ENCODE assay signal across 9 cellular contexts in genomic region chr9:131744171-131744714, GRCh38. TPM values are rescaled to one million over a fixed set of nuclear protein-coding genes. Genes with fewer than 3 reads are reported as not detected.
DNase-seq lines count a peak whose midpoint lies in the region; ATAC-seq and TF ChIP-seq lines count a peak whose summit lies in the region.
"Had no signal": no experiment of that assay in that cellular context is flagged by ENCODE, and none has a peak within 500 bp of the region (broad histone marks: within the 10 kb centered on the region; RNA-seq: fewer than 3 reads in every experiment).

No MANE protein-coding gene starts in this region.

- no peak for TF ChIP-seq CTCF in GM20000 (IDR thresholded peaks at IDR 0.05; ENCODE audit: extremely low read depth, missing control alignments)

- H4K20me1 ChIP-seq in BLaER1 treated with 17β-estradiol and CSF1 and Interleukin-3, amounts not matched to agents 10 nM and 100 nM: peaks cover 0 to under 1% (median 0%) of the 10 kb centered on the region in 11 experiments; a peak in 2 of 22 replicates

- H3K27me3 ChIP-seq in BLaER1 treated with 17β-estradiol and CSF1 and Interleukin-3, amounts not matched to agents 10 nM and 100 nM: no peaks in the 10 kb centered on the region
- no peaks in the 10 kb centered on the region for H3K27me3 ChIP-seq in layer of hippocampus (ENCODE audit: control insufficient read depth, insufficient read depth, low read length)

- H3K27me3 Mint-ChIP-seq in IgD-negative memory B cell: no peaks in the 10 kb centered on the region
- H3K27me3 Mint-ChIP-seq in activated T-helper 1 cell treated with anti-CD3 and anti-CD28 coated beads, Interleukin-12 subunit alpha, Interleukin-12 subunit beta, Interleukin-2, Interleukin-4 antibody, amounts not matched to agents 30 ng/mL and 10 ng/mL and 1 ng/mL, durations not matched to agents 14 hours and 24 hours and 36 hours (ENCODE audit: insufficient read depth): peaks cover 3% of the 10 kb centered on the region

- H3K27ac Mint-ChIP-seq in IgD-negative memory B cell: peak overlapping the region; percentile 38 to 91 (median 73)
- peak overlapping the region; percentile 74 for H3K27ac Mint-ChIP-seq in activated T-helper 1 cell treated with anti-CD3 and anti-CD28 coated beads, Interleukin-12 subunit alpha, Interleukin-12 subunit beta, Interleukin-2, Interleukin-4 antibody, amounts not matched to agents 30 ng/mL and 10 ng/mL and 1 ng/mL, durations not matched to agents 14 hours and 24 hours and 36 hours

- no peaks in the 10 kb centered on the region for H3K9me3 Mint-ChIP-seq in IgD-negative memory B cell
- no peaks in the 10 kb centered on the region for H3K9me3 Mint-ChIP-seq in activated T-helper 1 cell treated with anti-CD3 and anti-CD28 coated beads, Interleukin-12 subunit alpha, Interleukin-12 subunit beta, Interleukin-2, Interleukin-4 antibody, amounts not matched to agents 30 ng/mL and 10 ng/mL and 1 ng/mL, durations not matched to agents 14 hours and 24 hours and 36 hours

- intact Hi-C loops in activated T-helper 1 cell treated with anti-CD3 and anti-CD28 coated beads, Interleukin-12 subunit alpha, Interleukin-12 subunit beta, Interleukin-2, Interleukin-4 antibody, amounts not matched to agents 30 ng/mL and 10 ng/mL and 1 ng/mL, durations not matched to agents 14 hours and 24 hours and 36 hours (cut with micrococcal nuclease): loop anchor here (10.0 kb wide), 1 partner anchor 619 kb away; the partner anchor contains the start of gene NUP214

- H3K4me3 ChIP-seq in BLaER1 treated with 17β-estradiol and CSF1 and Interleukin-3, amounts not matched to agents 10 nM and 100 nM: no peak overlapping the region

- peak overlapping the region in 3 of 11 experiments; percentile 13 to 36 (median 25); a peak in 6 of 22 replicates for H3K9ac ChIP-seq in BLaER1 treated with 17β-estradiol and CSF1 and Interleukin-3, amounts not matched to agents 10 nM and 100 nM

- DNase-seq in activated T-helper 1 cell treated with anti-CD3 and anti-CD28 coated beads, Interleukin-12 subunit alpha, Interleukin-12 subunit beta, Interleukin-2, Interleukin-4 antibody, amounts not matched to agents 30 ng/mL and 10 ng/mL and 1 ng/mL, durations not matched to agents 14 hours and 24 hours and 36 hours (ENCODE audit: low spot score): no peak
- DNase-seq in T-helper 9 cell (no peak), GM20000 (ENCODE audit: low spot score) (no peak)

- no peak for ATAC-seq in GM18858 (IDR thresholded peaks at IDR 0.05; ENCODE audit: unreplicated experiment)
- no peak for ATAC-seq in GM21515 (IDR thresholded peaks at IDR 0.05; ENCODE audit: unreplicated experiment)
- ATAC-seq: HCT116 had no signal

- peak overlapping the region in 7 of 11 experiments; percentile 1 to 72 (median 54); a peak in 11 of 22 replicates for H3K27ac ChIP-seq in BLaER1 treated with 17β-estradiol and CSF1 and Interleukin-3, amounts not matched to agents 10 nM and 100 nM
- peak overlapping the region; percentile 13 for H3K27ac ChIP-seq in layer of hippocampus (ENCODE audit: low read depth, low read length)

- peaks cover 18 to 53% (median 42%) of the 10 kb centered on the region in 10 experiments for H3K4me1 ChIP-seq in BLaER1 treated with 17β-estradiol and CSF1 and Interleukin-3, amounts not matched to agents 10 nM and 100 nM

- no peaks in the 10 kb centered on the region for H3K9me3 ChIP-seq in BLaER1 treated with 17β-estradiol and CSF1 and Interleukin-3, amounts not matched to agents 10 nM and 100 nM (replicated peaks in 1 of 11)

- peak overlapping the region in 3 of 4 donors; percentile 37 to 91 (median 69) for H3K4me3 Mint-ChIP-seq in IgD-negative memory B cell
- peak overlapping the region; percentile 44 for H3K4me3 Mint-ChIP-seq in activated T-helper 1 cell treated with anti-CD3 and anti-CD28 coated beads, Interleukin-12 subunit alpha, Interleukin-12 subunit beta, Interleukin-2, Interleukin-4 antibody, amounts not matched to agents 30 ng/mL and 10 ng/mL and 1 ng/mL, durations not matched to agents 14 hours and 24 hours and 36 hours

- H3K4me2 ChIP-seq in BLaER1 treated with 17β-estradiol and CSF1 and Interleukin-3, amounts not matched to agents 10 nM and 100 nM: peak overlapping the region; percentile 1 to 75 (median 46); a peak in 21 of 22 replicates

- no peaks in the 10 kb centered on the region for H3K36me3 Mint-ChIP-seq in IgD-negative memory B cell
- H3K36me3 Mint-ChIP-seq in activated T-helper 1 cell treated with anti-CD3 and anti-CD28 coated beads, Interleukin-12 subunit alpha, Interleukin-12 subunit beta, Interleukin-2, Interleukin-4 antibody, amounts not matched to agents 30 ng/mL and 10 ng/mL and 1 ng/mL, durations not matched to agents 14 hours and 24 hours and 36 hours (ENCODE audit: low read depth): no peaks in the 10 kb centered on the region

- H3K36me3 ChIP-seq in BLaER1 treated with 17β-estradiol and CSF1 and Interleukin-3, amounts not matched to agents 10 nM and 100 nM: no peaks in the 10 kb centered on the region

- H3K4me1 Mint-ChIP-seq in IgD-negative memory B cell: peaks cover 17 to 19% (median 18%) of the 10 kb centered on the region in 3 donors
- H3K4me1 Mint-ChIP-seq in activated T-helper 1 cell treated with anti-CD3 and anti-CD28 coated beads, Interleukin-12 subunit alpha, Interleukin-12 subunit beta, Interleukin-2, Interleukin-4 antibody, amounts not matched to agents 30 ng/mL and 10 ng/mL and 1 ng/mL, durations not matched to agents 14 hours and 24 hours and 36 hours (ENCODE audit: low read depth): peaks cover 34% of the 10 kb centered on the region

RNA-seq across cellular contexts. Expression of gene RAPGEF1, which starts 4.4 kb away (rescaled TPM):
- polyA plus RNA-seq in IgD-negative memory B cell: 40.8 TPM
- total RNA-seq in activated T-helper 1 cell treated with anti-CD3 and anti-CD28 coated beads, Interleukin-12 subunit alpha, Interleukin-12 subunit beta, Interleukin-2, Interleukin-4 antibody, amounts not matched to agents 30 ng/mL and 10 ng/mL and 1 ng/mL, durations not matched to agents 14 hours and 24 hours and 36 hours: 168 and 172 TPM in 2 replicates
